ENCODE assay signal across 20 cellular contexts in the genomic region with DNA sequence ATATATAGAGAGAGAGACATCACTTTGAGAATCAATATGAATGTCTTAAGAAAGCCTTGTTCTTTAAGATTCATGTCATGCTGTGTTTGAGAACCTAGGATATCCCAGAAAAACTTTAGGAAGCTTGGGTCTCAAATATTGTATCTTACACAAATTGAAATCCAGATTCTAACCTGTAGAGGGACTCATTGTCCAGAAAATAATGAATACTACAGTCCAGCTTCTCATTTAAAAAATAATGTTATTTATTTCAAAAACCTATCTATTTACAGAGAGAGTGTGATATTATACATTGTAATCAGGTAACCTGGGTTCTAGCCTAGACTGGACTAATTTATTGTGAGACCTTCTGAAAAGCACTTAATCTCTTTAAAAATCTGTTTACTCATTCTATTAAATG. TPM values are rescaled to one million over a fixed set of nuclear protein-coding genes. Genes with fewer than 3 reads are reported as not detected.
DNase-seq lines count a peak whose midpoint lies in the region; ATAC-seq and TF ChIP-seq lines count a peak whose summit lies in the region.
"Had no signal": no experiment of that assay in that cellular context is flagged by ENCODE, and none has a peak within 500 bp of the region (broad histone marks: within the 10 kb centered on the region; RNA-seq: fewer than 3 reads in every experiment).

No MANE protein-coding gene starts in this region.

- TF ChIP-seq CTCF in C4-2B (conservative IDR thresholded peaks at IDR 0.05) (peak; percentile 48), LNCaP clone FGC (IDR thresholded peaks at IDR 0.05; ENCODE audit: control insufficient read depth, extremely low read depth, insufficient read depth) (peak; percentile 37), chondrocyte (IDR thresholded peaks at IDR 0.05) (peak; percentile 59), mesothelial cell of epicardium (IDR thresholded peaks at IDR 0.05; ENCODE audit: unreplicated experiment) (peak; percentile 39)

- H3K27me3 Mint-ChIP-seq in chondrocyte (ENCODE audit: low read depth) (peaks cover 37% of the 10 kb centered on the region), mesothelial cell of epicardium (ENCODE audit: low read depth) (peaks cover 23% of the 10 kb centered on the region)
- H3K27me3 Mint-ChIP-seq in activated CD4-positive, alpha-beta T cell treated with anti-CD3 and anti-CD28 coated beads, Interleukin-2, amount 10 ng/mL, durations not matched to agents 24 days and 14 days: peaks cover 16% of the 10 kb centered on the region

- H3K27ac Mint-ChIP-seq in chondrocyte (ENCODE audit: unreplicated experiment) (no peak overlapping the region), mesothelial cell of epicardium (no peak overlapping the region)
- no peak overlapping the region for H3K27ac Mint-ChIP-seq in activated CD4-positive, alpha-beta T cell treated with anti-CD3 and anti-CD28 coated beads, Interleukin-2, amount 10 ng/mL, durations not matched to agents 24 days and 14 days
- H3K27ac Mint-ChIP-seq: activated naive CD8-positive, alpha-beta T cell treated with anti-CD3 and anti-CD28 coated beads, Interleukin-2, amount 10 ng/mL, durations not matched to agents 7 days and 5 days; immature natural killer cell; WTC11 had no signal

- H3K9me3 Mint-ChIP-seq in chondrocyte (ENCODE audit: low read depth) (no peaks in the 10 kb centered on the region), mesothelial cell of epicardium (no peaks in the 10 kb centered on the region)
- H3K9me3 Mint-ChIP-seq in activated CD4-positive, alpha-beta T cell treated with anti-CD3 and anti-CD28 coated beads, Interleukin-2, amount 10 ng/mL, durations not matched to agents 24 days and 14 days: no peaks in the 10 kb centered on the region
- H3K9me3 Mint-ChIP-seq: activated naive CD8-positive, alpha-beta T cell treated with anti-CD3 and anti-CD28 coated beads, Interleukin-2, amount 10 ng/mL, durations not matched to agents 7 days and 5 days; WTC11 had no signal

- ATAC-seq in HG02852 (IDR thresholded peaks at IDR 0.05; ENCODE audit: unreplicated experiment): no peak
- ATAC-seq: WTC11 had no signal

- no peak for DNase-seq in LNCaP clone FGC (ENCODE audit: low read depth)
- DNase-seq in chondrocyte (ENCODE audit: low spot score): no peak
- no peak for DNase-seq in mesothelial cell of epicardium (ENCODE audit: low spot score in 2 of 2, unreplicated experiment in 2 of 2)
- DNase-seq in activated CD4-positive, alpha-beta T cell treated with anti-CD3 and anti-CD28 coated beads, Interleukin-2, amount 10 ng/mL, durations not matched to agents 24 days and 14 days: no peak
- no peak for DNase-seq in NCI-H1417 treated with DMSO at 0.1 percent for 48 hours (lab: John Stamatoyannopoulos, UW)
- DNase-seq in retina: no peak
- DNase-seq: activated naive CD8-positive, alpha-beta T cell treated with anti-CD3 and anti-CD28 coated beads, Interleukin-2, amount 10 ng/mL, durations not matched to agents 7 days and 5 days; activated T-cell treated with anti-CD3 and anti-CD28 coated beads for 4 hours; C1 segment of cervical spinal cord; foreskin melanocyte; immature natural killer cell; NCI-H187 treated with DMSO at 0.1 percent for 48 hours; NCI-H774; stimulated activated CD4-positive, alpha-beta T cell treated with anti-CD3 and anti-CD28 coated beads, Interleukin-4, amount 100 ng/mL, for 4 hours; stimulated activated naive CD4-positive, alpha-beta T cell treated with Interleukin-2 at 50 U/mL for 16 hours had no signal

- no peak overlapping the region for H3K27ac ChIP-seq in C4-2B
- H3K27ac ChIP-seq: SK-N-MC had no signal

- H3K4me3 ChIP-seq in LNCaP clone FGC (ENCODE audit: low read depth, low read length): no peak overlapping the region
- H3K4me3 ChIP-seq: SK-N-MC had no signal

- intact Hi-C loops in activated CD4-positive, alpha-beta T cell treated with anti-CD3 and anti-CD28 coated beads, Interleukin-2, amount 10 ng/mL, durations not matched to agents 24 days and 14 days (cut with micrococcal nuclease): no loop called here

- H3K4me3 Mint-ChIP-seq in chondrocyte (ENCODE audit: unreplicated experiment) (no peak overlapping the region), mesothelial cell of epicardium (no peak overlapping the region)
- H3K4me3 Mint-ChIP-seq in activated CD4-positive, alpha-beta T cell treated with anti-CD3 and anti-CD28 coated beads, Interleukin-2, amount 10 ng/mL, durations not matched to agents 24 days and 14 days: no peak overlapping the region
- H3K4me3 Mint-ChIP-seq: activated naive CD8-positive, alpha-beta T cell treated with anti-CD3 and anti-CD28 coated beads, Interleukin-2, amount 10 ng/mL, durations not matched to agents 7 days and 5 days; immature natural killer cell; WTC11 had no signal

- H3K4me1 Mint-ChIP-seq in chondrocyte (ENCODE audit: low read depth) (peaks cover 12% of the 10 kb centered on the region), mesothelial cell of epicardium (peaks cover 33% of the 10 kb centered on the region)
- peaks cover 2% of the 10 kb centered on the region for H3K4me1 Mint-ChIP-seq in activated CD4-positive, alpha-beta T cell treated with anti-CD3 and anti-CD28 coated beads, Interleukin-2, amount 10 ng/mL, durations not matched to agents 24 days and 14 days
- H3K4me1 Mint-ChIP-seq: immature natural killer cell had no signal

- H3K36me3 Mint-ChIP-seq in chondrocyte (ENCODE audit: low read depth) (peaks cover 2% of the 10 kb centered on the region), mesothelial cell of epicardium (no peaks in the 10 kb centered on the region)
- H3K36me3 Mint-ChIP-seq in activated CD4-positive, alpha-beta T cell treated with anti-CD3 and anti-CD28 coated beads, Interleukin-2, amount 10 ng/mL, durations not matched to agents 24 days and 14 days (ENCODE audit: low read depth): no peaks in the 10 kb centered on the region
- H3K36me3 Mint-ChIP-seq: activated naive CD8-positive, alpha-beta T cell treated with anti-CD3 and anti-CD28 coated beads, Interleukin-2, amount 10 ng/mL, durations not matched to agents 7 days and 5 days; immature natural killer cell; WTC11 had no signal

RNA-seq across cellular contexts. Expression of a gene that starts 4.2 kb away (rescaled TPM):
- total RNA-seq in chondrocyte (not detected in 3 replicates), mesothelial cell of epicardium (3.4 to 4.0 TPM (median 3.8 TPM) in 3 replicates)
- not detected in 2 replicates for total RNA-seq in activated CD4-positive, alpha-beta T cell treated with anti-CD3 and anti-CD28 coated beads, Interleukin-2, amount 10 ng/mL, durations not matched to agents 24 days and 14 days
- total RNA-seq: activated naive CD8-positive, alpha-beta T cell treated with anti-CD3 and anti-CD28 coated beads, Interleukin-2, amount 10 ng/mL, durations not matched to agents 7 days and 5 days; mucosa of gallbladder; WTC11 had no signal

RNA-seq across cellular contexts. Expression of a gene that starts 52.4 kb away (rescaled TPM):
- total RNA-seq in chondrocyte (not detected in 3 replicates), mesothelial cell of epicardium (0.18 to 0.40 TPM (median 0.32 TPM) in 3 replicates)
- not detected in 2 replicates for total RNA-seq in activated CD4-positive, alpha-beta T cell treated with anti-CD3 and anti-CD28 coated beads, Interleukin-2, amount 10 ng/mL, durations not matched to agents 24 days and 14 days
- total RNA-seq: activated naive CD8-positive, alpha-beta T cell treated with anti-CD3 and anti-CD28 coated beads, Interleukin-2, amount 10 ng/mL, durations not matched to agents 7 days and 5 days; mucosa of gallbladder had no signal
